ENCODE assay signal across 4 cellular contexts in genomic region chr12:45727994-45728624, GRCh38.
TF ChIP-seq lines count a peak whose summit lies in the region.

No MANE protein-coding gene starts in this region.

TF ChIP-seq in SK-N-SH, 30 proteins besides CTCF, POLR2A, EP300 and RAD21:
- no peak for TF ChIP-seq TAF1 (IDR thresholded peaks at IDR 0.05; ENCODE audit: borderline replicate concordance, low read depth, low read length)
- no peak for TF ChIP-seq YY1 (IDR thresholded peaks at IDR 0.05; ENCODE audit: low read depth)
- no peak for TF ChIP-seq RFX5 (IDR thresholded peaks at IDR 0.05; ENCODE audit: low read length)
- no peak for TF ChIP-seq SIN3A (IDR thresholded peaks at IDR 0.05; ENCODE audit: borderline replicate concordance, low read depth, low read length)
- TF ChIP-seq FOXJ3 (CRISPR knock-in tag; IDR thresholded peaks at IDR 0.05): no peak
- TF ChIP-seq TCF12 (IDR thresholded peaks at IDR 0.05): no peak
- no peak for TF ChIP-seq FOXM1 (IDR thresholded peaks at IDR 0.05; ENCODE audit: low read depth)
- TF ChIP-seq USF2 (IDR thresholded peaks at IDR 0.05; ENCODE audit: borderline replicate concordance, low read depth, low read length): no peak
- TF ChIP-seq ELF1 (IDR thresholded peaks at IDR 0.05): no peak
- no peak for TF ChIP-seq NRF1 (IDR thresholded peaks at IDR 0.05; ENCODE audit: low read depth, low read length)
- TF ChIP-seq, protein P1, sequence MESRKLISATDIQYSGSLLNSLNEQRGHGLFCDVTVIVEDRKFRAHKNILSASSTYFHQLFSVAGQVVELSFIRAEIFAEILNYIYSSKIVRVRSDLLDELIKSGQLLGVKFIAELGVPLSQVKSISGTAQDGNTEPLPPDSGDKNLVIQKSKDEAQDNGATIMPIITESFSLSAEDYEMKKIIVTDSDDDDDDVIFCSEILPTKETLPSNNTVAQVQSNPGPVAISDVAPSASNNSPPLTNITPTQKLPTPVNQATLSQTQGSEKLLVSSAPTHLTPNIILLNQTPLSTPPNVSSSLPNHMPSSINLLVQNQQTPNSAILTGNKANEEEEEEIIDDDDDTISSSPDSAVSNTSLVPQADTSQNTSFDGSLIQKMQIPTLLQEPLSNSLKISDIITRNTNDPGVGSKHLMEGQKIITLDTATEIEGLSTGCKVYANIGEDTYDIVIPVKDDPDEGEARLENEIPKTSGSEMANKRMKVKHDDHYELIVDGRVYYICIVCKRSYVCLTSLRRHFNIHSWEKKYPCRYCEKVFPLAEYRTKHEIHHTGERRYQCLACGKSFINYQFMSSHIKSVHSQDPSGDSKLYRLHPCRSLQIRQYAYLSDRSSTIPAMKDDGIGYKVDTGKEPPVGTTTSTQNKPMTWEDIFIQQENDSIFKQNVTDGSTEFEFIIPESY (IDR thresholded peaks at IDR 0.05; ENCODE audit: borderline replicate concordance, low read depth): no peak
- TF ChIP-seq TEAD4 (IDR thresholded peaks at IDR 0.05; ENCODE audit: borderline replicate concordance, insufficient read depth): no peak
- TF ChIP-seq MEF2A (IDR thresholded peaks at IDR 0.05; ENCODE audit: borderline replicate concordance, low read depth): no peak
- TF ChIP-seq IRF3 (IDR thresholded peaks at IDR 0.05; ENCODE audit: low read depth, low read length): no peak
TF ChIP-seq in SK-N-SH: peak in this region for 0.

TF ChIP-seq in SK-N-SH treated with all-trans-retinoic acid at 6 μM for 48 hours, 23 proteins besides CTCF, POLR2A, EP300 and RAD21 (continues in another document):
- TF ChIP-seq, protein P2, sequence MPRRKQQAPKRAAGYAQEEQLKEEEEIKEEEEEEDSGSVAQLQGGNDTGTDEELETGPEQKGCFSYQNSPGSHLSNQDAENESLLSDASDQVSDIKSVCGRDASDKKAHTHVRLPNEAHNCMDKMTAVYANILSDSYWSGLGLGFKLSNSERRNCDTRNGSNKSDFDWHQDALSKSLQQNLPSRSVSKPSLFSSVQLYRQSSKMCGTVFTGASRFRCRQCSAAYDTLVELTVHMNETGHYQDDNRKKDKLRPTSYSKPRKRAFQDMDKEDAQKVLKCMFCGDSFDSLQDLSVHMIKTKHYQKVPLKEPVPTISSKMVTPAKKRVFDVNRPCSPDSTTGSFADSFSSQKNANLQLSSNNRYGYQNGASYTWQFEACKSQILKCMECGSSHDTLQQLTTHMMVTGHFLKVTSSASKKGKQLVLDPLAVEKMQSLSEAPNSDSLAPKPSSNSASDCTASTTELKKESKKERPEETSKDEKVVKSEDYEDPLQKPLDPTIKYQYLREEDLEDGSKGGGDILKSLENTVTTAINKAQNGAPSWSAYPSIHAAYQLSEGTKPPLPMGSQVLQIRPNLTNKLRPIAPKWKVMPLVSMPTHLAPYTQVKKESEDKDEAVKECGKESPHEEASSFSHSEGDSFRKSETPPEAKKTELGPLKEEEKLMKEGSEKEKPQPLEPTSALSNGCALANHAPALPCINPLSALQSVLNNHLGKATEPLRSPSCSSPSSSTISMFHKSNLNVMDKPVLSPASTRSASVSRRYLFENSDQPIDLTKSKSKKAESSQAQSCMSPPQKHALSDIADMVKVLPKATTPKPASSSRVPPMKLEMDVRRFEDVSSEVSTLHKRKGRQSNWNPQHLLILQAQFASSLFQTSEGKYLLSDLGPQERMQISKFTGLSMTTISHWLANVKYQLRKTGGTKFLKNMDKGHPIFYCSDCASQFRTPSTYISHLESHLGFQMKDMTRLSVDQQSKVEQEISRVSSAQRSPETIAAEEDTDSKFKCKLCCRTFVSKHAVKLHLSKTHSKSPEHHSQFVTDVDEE (CRISPR knock-in tag; IDR thresholded peaks at IDR 0.05): no peak
- TF ChIP-seq OSR1 (CRISPR knock-in tag; IDR thresholded peaks at IDR 0.05) (no peak), ZNF8 (CRISPR knock-in tag; IDR thresholded peaks at IDR 0.05) (no peak), PPARA (CRISPR knock-in tag; IDR thresholded peaks at IDR 0.05; ENCODE audit: borderline replicate concordance) (no peak), ZNF70 (CRISPR knock-in tag; IDR thresholded peaks at IDR 0.05) (no peak), RARB (CRISPR knock-in tag; IDR thresholded peaks at IDR 0.05) (no peak), TCF4 (CRISPR knock-in tag; IDR thresholded peaks at IDR 0.05; ENCODE audit: borderline replicate concordance) (no peak), ZC3H10 (CRISPR knock-in tag; IDR thresholded peaks at IDR 0.05) (no peak), CSDC2 (CRISPR knock-in tag; IDR thresholded peaks at IDR 0.05) (no peak), ZFP30 (CRISPR knock-in tag; IDR thresholded peaks at IDR 0.05) (no peak)
- TF ChIP-seq, protein P3, sequence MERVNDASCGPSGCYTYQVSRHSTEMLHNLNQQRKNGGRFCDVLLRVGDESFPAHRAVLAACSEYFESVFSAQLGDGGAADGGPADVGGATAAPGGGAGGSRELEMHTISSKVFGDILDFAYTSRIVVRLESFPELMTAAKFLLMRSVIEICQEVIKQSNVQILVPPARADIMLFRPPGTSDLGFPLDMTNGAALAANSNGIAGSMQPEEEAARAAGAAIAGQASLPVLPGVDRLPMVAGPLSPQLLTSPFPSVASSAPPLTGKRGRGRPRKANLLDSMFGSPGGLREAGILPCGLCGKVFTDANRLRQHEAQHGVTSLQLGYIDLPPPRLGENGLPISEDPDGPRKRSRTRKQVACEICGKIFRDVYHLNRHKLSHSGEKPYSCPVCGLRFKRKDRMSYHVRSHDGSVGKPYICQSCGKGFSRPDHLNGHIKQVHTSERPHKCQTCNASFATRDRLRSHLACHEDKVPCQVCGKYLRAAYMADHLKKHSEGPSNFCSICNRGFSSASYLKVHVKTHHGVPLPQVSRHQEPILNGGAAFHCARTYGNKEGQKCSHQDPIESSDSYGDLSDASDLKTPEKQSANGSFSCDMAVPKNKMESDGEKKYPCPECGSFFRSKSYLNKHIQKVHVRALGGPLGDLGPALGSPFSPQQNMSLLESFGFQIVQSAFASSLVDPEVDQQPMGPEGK (CRISPR knock-in tag; IDR thresholded peaks at IDR 0.05; ENCODE audit: borderline replicate concordance): no peak

TF ChIP-seq in H1, 55 proteins besides CTCF, POLR2A, EP300 and RAD21:
- TF ChIP-seq CEBPB (IDR thresholded peaks at IDR 0.05; ENCODE audit: low read depth, low read length): no peak

TF ChIP-seq in neural cell, 6 proteins besides CTCF, POLR2A, EP300 and RAD21:
- TF ChIP-seq EZH2 (IDR thresholded peaks at IDR 0.05; ENCODE audit: borderline replicate concordance, insufficient read depth, low read length, poor library complexity, severe bottlenecking): no peak
- no peak for TF ChIP-seq SMC3 (conservative IDR thresholded peaks at IDR 0.05; ENCODE audit: poor library complexity)
- no peak for TF ChIP-seq POLR2AphosphoS5 (IDR thresholded peaks at IDR 0.05)
- no peak for TF ChIP-seq MXI1 (conservative IDR thresholded peaks at IDR 0.05; ENCODE audit: poor library complexity, severe bottlenecking)
- TF ChIP-seq TAF1 (IDR thresholded peaks at IDR 0.05; ENCODE audit: low read depth): no peak
